Comparison of ENCODE assay signal across 1 cellular context in genomic region chr13:37918116-37919100, GRCh38.
TF ChIP-seq lines count a peak whose summit lies in the region.

No MANE protein-coding gene starts in this region.

TF ChIP-seq in H1, 55 proteins besides CTCF, POLR2A, EP300 and RAD21:
- TF ChIP-seq E2F6 (IDR thresholded peaks at IDR 0.05) (no peak), CHD7 (IDR thresholded peaks at IDR 0.05; ENCODE audit: insufficient replicate concordance, low read length) (peak; percentile 18), HDAC6 (IDR thresholded peaks at IDR 0.05; ENCODE audit: low read depth, low read length) (no peak), CREB1 (IDR thresholded peaks at IDR 0.05) (no peak)
